In the genomic region with DNA sequence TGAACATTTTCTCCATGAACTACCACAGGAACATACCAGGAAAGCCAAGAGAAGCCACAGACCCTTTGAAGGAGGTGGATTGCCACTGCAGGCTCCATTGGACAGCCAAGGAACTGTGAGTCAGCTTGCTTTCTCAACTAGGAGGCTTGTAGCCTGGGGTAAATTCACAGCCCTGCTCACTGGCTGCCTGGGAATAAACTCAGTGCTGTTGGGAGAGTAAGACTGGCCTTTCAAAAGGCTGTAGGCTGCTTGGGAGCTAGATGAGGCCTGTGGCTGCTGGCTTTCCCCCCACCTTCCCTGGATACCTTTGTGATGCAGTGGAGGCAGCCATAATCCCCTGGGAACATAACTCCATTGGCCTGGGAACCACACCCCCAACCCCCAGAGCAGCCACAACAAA, we compare ENCODE assay signal across 19 cellular contexts.
A peak's percentile ranks its signal among the peaks of the same experiment; 100 is the strongest.
DNase-seq lines count a peak whose midpoint lies in the region; ATAC-seq and TF ChIP-seq lines count a peak whose summit lies in the region.
"Had no signal": no experiment of that assay in that cellular context is flagged by ENCODE, and none has a peak within 500 bp of the region (broad histone marks: within the 10 kb centered on the region; RNA-seq: fewer than 3 reads in every experiment).

No MANE protein-coding gene starts in this region.

- no peak for TF ChIP-seq POLR2A in thyroid gland (IDR thresholded peaks at IDR 0.05)

- peaks cover 7% of the 10 kb centered on the region for H3K4me1 ChIP-seq in neural progenitor cell
- no peaks in the 10 kb centered on the region for H3K4me1 ChIP-seq in thyroid gland
- H3K4me1 ChIP-seq: uterus had no signal

- H3K27me3 Mint-ChIP-seq in neural progenitor cell (ENCODE audit: insufficient read depth, low read depth) = peaks cover 4% of the 10 kb centered on the region
- H3K27me3 Mint-ChIP-seq: activated B cell treated with CpG ODN at 0.5 μM for 24 hours; activated naive CD4-positive, alpha-beta T cell treated with anti-CD3 and anti-CD28 coated beads, Interleukin-2, amount 10 ng/mL, durations not matched to agents 7 days and 5 days had no signal

- peak overlapping the region; percentile 2 for H3K4me2 ChIP-seq in neural progenitor cell

- H3K36me3 Mint-ChIP-seq in neural progenitor cell = peaks cover 4% of the 10 kb centered on the region
- H3K36me3 Mint-ChIP-seq: activated naive CD4-positive, alpha-beta T cell treated with anti-CD3 and anti-CD28 coated beads, Interleukin-2, amount 10 ng/mL, durations not matched to agents 7 days and 5 days had no signal

- no peaks in the 10 kb centered on the region for H4K20me1 ChIP-seq in neural progenitor cell (ENCODE audit: low read depth)

- DNase-seq in ELF-1 (ENCODE audit: low read depth, low spot score) (peak; percentile 91), RPMI7951 (ENCODE audit: low read depth) (peak; percentile 84), epithelial cell of proximal tubule (ENCODE audit: low read depth) (peak; percentile 75), neural progenitor cell (ENCODE audit: low spot score) (peak; percentile 27), NOMO-1 (lab: John Stamatoyannopoulos, UW; ENCODE audit: unreplicated experiment in 2 of 2) (no peak), thyroid gland (no peak)
- DNase-seq: activated B cell treated with CpG ODN at 0.5 μM for 24 hours; activated naive CD4-positive, alpha-beta T cell treated with anti-CD3 and anti-CD28 coated beads, Interleukin-2, amount 10 ng/mL, durations not matched to agents 7 days and 5 days; foreskin melanocyte; kidney; MM.1S; retina; stimulated activated CD4-positive, alpha-beta T cell treated with anti-CD3 and anti-CD28 coated beads, Interleukin-4, amount 100 ng/mL, for 4 hours; stimulated activated naive B cell treated with anti-CD40 and anti-IgM and Interleukin-4, amounts not matched to agents 10 μg/mL and 1 μg/mL and 100 μg/mL, for 72 hours; uterus had no signal

- H3K4me3 Mint-ChIP-seq in neural progenitor cell = no peak overlapping the region
- H3K4me3 Mint-ChIP-seq: activated B cell treated with CpG ODN at 0.5 μM for 24 hours; activated naive CD4-positive, alpha-beta T cell treated with anti-CD3 and anti-CD28 coated beads, Interleukin-2, amount 10 ng/mL, durations not matched to agents 7 days and 5 days; stimulated activated naive B cell treated with anti-CD40 and anti-IgM and Interleukin-4, amounts not matched to agents 10 μg/mL and 1 μg/mL and 100 μg/mL, for 72 hours had no signal

- no peaks in the 10 kb centered on the region for H3K9me3 ChIP-seq in neural progenitor cell (ENCODE audit: low read depth)
- no peaks in the 10 kb centered on the region for H3K9me3 ChIP-seq in thyroid gland
- H3K9me3 ChIP-seq: HAP-1, uterus had no signal

- peak overlapping the region; percentile 18 for H2AFZ ChIP-seq in neural progenitor cell (replicated peaks)

- H3K4me1 Mint-ChIP-seq in neural progenitor cell = no peaks in the 10 kb centered on the region
- H3K4me1 Mint-ChIP-seq: activated B cell treated with CpG ODN at 0.5 μM for 24 hours; activated naive CD4-positive, alpha-beta T cell treated with anti-CD3 and anti-CD28 coated beads, Interleukin-2, amount 10 ng/mL, durations not matched to agents 7 days and 5 days; stimulated activated naive B cell treated with anti-CD40 and anti-IgM and Interleukin-4, amounts not matched to agents 10 μg/mL and 1 μg/mL and 100 μg/mL, for 72 hours had no signal

- no peak for TF ChIP-seq CTCF in epithelial cell of proximal tubule (conservative IDR thresholded peaks at IDR 0.05; ENCODE audit: low read depth, low read length)
- TF ChIP-seq CTCF in neural progenitor cell (IDR thresholded peaks at IDR 0.05) = no peak
- TF ChIP-seq CTCF in thyroid gland (IDR thresholded peaks at IDR 0.05) = no peak

- H3K36me3 ChIP-seq in neural progenitor cell (no peaks in the 10 kb centered on the region), thyroid gland (no peaks in the 10 kb centered on the region)
- H3K36me3 ChIP-seq: HAP-1, uterus had no signal

- no peaks in the 10 kb centered on the region for H3F3A ChIP-seq in neural progenitor cell (ENCODE audit: low read depth)

- H3K9ac ChIP-seq in neural progenitor cell = no peak overlapping the region

- no peaks in the 10 kb centered on the region for H3K79me2 ChIP-seq in neural progenitor cell (ENCODE audit: low read depth)

- ATAC-seq in GM21360 (IDR thresholded peaks at IDR 0.05; ENCODE audit: unreplicated experiment) (no peak), esophagus mucosa (no peak)
- ATAC-seq: SK-N-SH treated with all-trans-retinoic acid at 6 μM for 48 hours; stimulated activated naive B cell treated with anti-CD40 and anti-IgM and Interleukin-4, amounts not matched to agents 10 μg/mL and 1 μg/mL and 100 μg/mL, for 72 hours had no signal

- peaks cover 30% of the 10 kb centered on the region for H3K9me3 Mint-ChIP-seq in neural progenitor cell

- H3K27ac Mint-ChIP-seq in neural progenitor cell = no peak overlapping the region
- H3K27ac Mint-ChIP-seq: activated B cell treated with CpG ODN at 0.5 μM for 24 hours; activated naive CD4-positive, alpha-beta T cell treated with anti-CD3 and anti-CD28 coated beads, Interleukin-2, amount 10 ng/mL, durations not matched to agents 7 days and 5 days; stimulated activated naive B cell treated with anti-CD40 and anti-IgM and Interleukin-4, amounts not matched to agents 10 μg/mL and 1 μg/mL and 100 μg/mL, for 72 hours had no signal

- peak overlapping the region; percentile 80 for H3K27ac ChIP-seq in neural progenitor cell
- H3K27ac ChIP-seq in thyroid gland = no peak overlapping the region
- H3K27ac ChIP-seq: uterus had no signal

- intact Hi-C loops in thyroid gland (cut with DNase I) = no loop called here

- H3K4me3 ChIP-seq in epithelial cell of proximal tubule (ENCODE audit: low read depth, low read length) = no peak overlapping the region
- H3K4me3 ChIP-seq in neural progenitor cell = no peak overlapping the region
- no peak overlapping the region for H3K4me3 ChIP-seq in thyroid gland (replicated peaks in 1 of 3)
- H3K4me3 ChIP-seq: HAP-1, uterus had no signal

- H3K27me3 ChIP-seq in neural progenitor cell = no peaks in the 10 kb centered on the region
- H3K27me3 ChIP-seq in thyroid gland = no peaks in the 10 kb centered on the region
- H3K27me3 ChIP-seq: uterus had no signal

Comparison
In these comparisons a context has a peak if more than half of its experiments do, and no peak if none do; other contexts are left out.
1. DNase-seq: peak in ELF-1 (single experiment), RPMI7951 (single experiment), epithelial cell of proximal tubule (single experiment) and neural progenitor cell (single experiment); none in NOMO-1 (0 of 2) and thyroid gland (0 of 2).